In the genomic region with DNA sequence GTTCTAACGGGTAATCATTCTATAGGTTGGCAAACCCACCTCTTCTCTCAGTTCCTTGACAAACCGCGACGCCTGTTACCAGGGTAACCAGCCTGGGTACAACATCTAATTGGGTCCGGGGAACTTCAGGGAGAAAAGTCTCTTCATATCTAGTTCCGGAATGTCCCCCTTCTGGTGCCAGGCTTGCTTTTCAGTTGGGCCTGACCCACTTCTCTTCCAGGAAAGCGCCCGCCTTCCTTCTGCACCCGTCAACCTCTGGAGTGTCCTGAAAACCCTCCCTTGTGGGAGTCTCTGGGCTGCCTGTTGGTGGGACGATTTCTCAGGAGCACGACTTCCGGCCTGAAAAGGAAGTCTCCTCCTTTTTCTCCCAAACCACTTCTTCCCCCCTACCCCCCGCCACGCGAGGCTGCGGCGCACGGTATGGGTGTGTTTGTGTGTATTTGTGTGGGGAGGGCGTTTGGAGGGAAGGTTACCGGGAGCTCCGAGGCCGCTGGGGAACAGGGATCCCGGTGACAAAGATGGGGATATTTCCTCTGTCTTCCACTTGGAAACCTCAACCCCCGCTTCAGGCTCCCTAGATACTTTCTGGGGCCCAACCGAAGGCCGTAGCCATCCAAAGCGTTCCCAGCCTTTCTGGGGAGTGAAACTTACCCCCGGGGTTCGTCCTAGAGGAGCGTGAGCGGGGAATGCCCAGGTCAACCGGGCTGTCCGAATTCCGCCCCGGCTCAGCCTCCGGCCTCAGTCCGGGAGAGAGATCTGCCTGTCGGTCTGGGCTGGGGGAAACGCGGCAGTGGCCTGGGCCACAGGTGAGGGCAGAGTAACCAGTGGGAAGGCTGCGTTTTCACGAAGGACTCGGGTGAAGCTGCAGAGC, we compare ENCODE assay signal across 1 cellular context.
A peak's percentile ranks its signal among the peaks of the same experiment; 100 is the strongest.
TF ChIP-seq lines count a peak whose summit lies in the region.

A gene with protein sequence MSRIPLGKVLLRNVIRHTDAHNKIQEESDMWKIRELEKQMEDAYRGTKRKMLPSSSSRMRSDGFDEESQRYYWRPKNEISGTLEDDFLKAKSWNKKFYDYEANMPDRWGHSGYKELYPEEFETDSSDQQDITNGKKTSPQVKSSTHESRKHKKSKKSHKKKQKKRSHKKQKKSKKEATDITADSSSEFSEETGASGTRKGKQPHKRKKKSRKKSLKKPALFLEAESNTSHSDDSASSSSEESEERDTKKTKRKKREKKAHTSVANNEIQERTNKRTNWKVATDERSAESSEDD (plus strand): TSS at position 359 of the 871 bp plus-strand sequence. CDS start 1,276 bp downstream, outside the sequence.
A gene with protein sequence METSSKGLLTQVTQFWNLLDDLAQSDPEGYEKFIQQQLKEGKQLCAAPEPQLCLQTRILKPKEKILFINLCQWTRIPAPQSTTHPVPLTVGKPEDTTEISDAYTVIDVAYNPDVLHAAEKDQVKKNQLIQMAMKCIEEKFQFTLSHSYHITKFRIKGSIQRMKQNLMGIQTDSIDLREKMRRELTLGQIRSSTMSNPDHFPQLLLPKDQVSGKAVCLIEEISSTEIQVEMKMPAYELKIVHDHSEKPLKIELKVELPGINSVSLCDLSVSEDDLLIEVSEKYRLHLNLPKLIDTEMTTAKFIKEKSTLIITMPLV (minus strand): TSS at position 77 of the 871 bp plus-strand sequence. CDS start 843 bp downstream, outside the sequence.

TF ChIP-seq in A549, 52 proteins besides CTCF, POLR2A, EP300 and RAD21 (continued from another document):
- TF ChIP-seq MYC (IDR thresholded peaks at IDR 0.05; ENCODE audit: borderline replicate concordance, low read length) (peak; percentile 19; the same call in 1 of the 2 replicates), NR3C1 (IDR thresholded peaks at IDR 0.05) (no peak), SREBF2 (IDR thresholded peaks at IDR 0.05) (no peak)
